8 cellular contexts compared by ENCODE assay signal in the genomic region with DNA sequence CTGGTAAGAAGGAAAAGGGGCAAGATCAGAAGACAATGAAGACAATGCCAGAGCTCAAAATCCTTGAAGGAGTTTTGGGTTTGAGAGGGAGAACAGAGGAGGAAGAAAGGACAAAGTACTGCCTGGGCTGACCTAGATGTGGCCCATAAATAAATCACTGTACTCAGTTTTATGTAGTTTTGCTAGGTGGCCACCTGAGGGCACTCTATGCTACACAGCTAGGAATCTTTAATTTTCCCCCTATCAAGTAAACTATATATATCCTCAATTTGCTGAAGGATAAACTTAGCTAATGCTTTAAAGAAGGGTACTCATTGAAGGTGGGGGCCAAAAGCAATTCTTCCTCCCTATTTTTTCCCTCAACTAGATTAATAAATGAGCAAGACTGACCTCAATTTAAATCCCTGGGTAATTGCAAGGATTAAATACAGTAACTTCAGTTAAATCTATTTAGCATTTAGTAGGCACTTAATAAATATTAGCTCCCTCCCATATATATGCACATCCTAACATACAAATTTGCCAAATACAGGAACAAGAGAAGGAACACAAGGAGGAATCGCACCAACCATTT.
DNase-seq lines count a peak whose midpoint lies in the region; ATAC-seq and TF ChIP-seq lines count a peak whose summit lies in the region.

No MANE protein-coding gene starts in this region.

- DNase-seq in BJ (ENCODE audit: low read depth) (no peak), GM13976 (ENCODE audit: low spot score) (peak; percentile 8), NB4 (ENCODE audit: low read depth) (peak; percentile 36), WERI-Rb-1 (peak; percentile 46), heart right ventricle (no peak), gastrocnemius medialis (no peak), cortex of kidney (lab: John Stamatoyannopoulos, UW) (no peak)

- ATAC-seq in HG02642 (IDR thresholded peaks at IDR 0.05; ENCODE audit: poor library complexity, unreplicated experiment) (peak; percentile 70), heart right ventricle (peak in 7 of 8 donors; percentile 25 to 87 (median 75)), gastrocnemius medialis (peak in 1 of 2 donors; percentile 78)

- H3K4me3 ChIP-seq in BJ (ENCODE audit: low read depth, low read length) (no peak overlapping the region), NB4 (ENCODE audit: low read depth, low read length) (no peak overlapping the region), WERI-Rb-1 (ENCODE audit: low read depth, low read length) (peak overlapping the region; percentile 54), heart right ventricle (peak overlapping the region in 3 of 10 donors; percentile 7 to 25 (median 23)), gastrocnemius medialis (no peak overlapping the region)

- H3K36me3 ChIP-seq in BJ (ENCODE audit: control insufficient read depth, insufficient read depth, low read length) (no peaks in the 10 kb centered on the region), WERI-Rb-1 (no peaks in the 10 kb centered on the region), heart right ventricle (no peaks in the 10 kb centered on the region), gastrocnemius medialis (no peaks in the 10 kb centered on the region)

- H3K9me3 ChIP-seq in WERI-Rb-1 (ENCODE audit: severe bottlenecking): no peaks in the 10 kb centered on the region
- no peaks in the 10 kb centered on the region for H3K9me3 ChIP-seq in heart right ventricle
- H3K9me3 ChIP-seq in gastrocnemius medialis: no peaks in the 10 kb centered on the region

- H3K4me1 ChIP-seq in heart right ventricle (peaks cover 0 to 12% (median 7%) of the 10 kb centered on the region in 9 donors), gastrocnemius medialis (peaks cover 0 to 6% of the 10 kb centered on the region in 2 donors)

- TF ChIP-seq CTCF in BJ (IDR thresholded peaks at IDR 0.05; ENCODE audit: insufficient read depth, low read depth, low read length) (peak; percentile 68), GM13976 (IDR thresholded peaks at IDR 0.05; ENCODE audit: borderline replicate concordance, control extremely low read depth, extremely low read depth, insufficient read depth, missing control alignments) (peak; percentile 57), NB4 (IDR thresholded peaks at IDR 0.05; ENCODE audit: low read depth, low read length) (peak; percentile 65), WERI-Rb-1 (IDR thresholded peaks at IDR 0.05; ENCODE audit: low read depth, low read length) (peak; percentile 62), heart right ventricle (IDR thresholded peaks at IDR 0.05) (peak; percentile 19 to 72 (median 63)), gastrocnemius medialis (IDR thresholded peaks at IDR 0.05 in 4 of 5, conservative IDR thresholded peaks at IDR 0.05 in 1 of 5) (peak in 4 of 5 experiments; percentile 10 to 38 (median 23))

- no peak for TF ChIP-seq POLR2A in NB4 (IDR thresholded peaks at IDR 0.05; ENCODE audit: extremely low read depth, insufficient read length)
- no peak for TF ChIP-seq POLR2A in gastrocnemius medialis (IDR thresholded peaks at IDR 0.05)

- H3K27ac ChIP-seq in WERI-Rb-1 (peak overlapping the region; percentile 37), heart right ventricle (no peak overlapping the region), gastrocnemius medialis (no peak overlapping the region)

- in situ Hi-C loops in GM13976 (cut with MboI; ENCODE audit: low sequenced_read_pairs, unreplicated experiment) (no loop called here), gastrocnemius medialis (cut with MboI; ENCODE audit: low sequenced_read_pairs in 4 of 4) (loop anchor here in 1 of 4 donors (10.0 kb wide), 1 partner anchor 1547 kb away; no protein-coding TSS in a partner anchor)

- H3K27me3 ChIP-seq in BJ (ENCODE audit: control insufficient read depth, insufficient read depth, low read length) (no peaks in the 10 kb centered on the region), WERI-Rb-1 (ENCODE audit: insufficient read depth, low read depth, severe bottlenecking) (no peaks in the 10 kb centered on the region), heart right ventricle (peaks cover 0 to 17% (median 0%) of the 10 kb centered on the region in 7 donors), gastrocnemius medialis (no peaks in the 10 kb centered on the region)

- intact Hi-C loops in heart right ventricle (cut with DNase I) (loop anchor here in 3 of 10 donors (5.0 to 10.0 kb wide), 3 partner anchors 1544 to 1887 kb away; no protein-coding TSS in a partner anchor), gastrocnemius medialis (cut with DNase I; ENCODE audit: low total_unique reads) (no loop called here)

- CTCF ChIA-PET in BJ (lab: Yijun Ruan, JAX): interaction anchor here (0.6 to 2.3 kb wide), 12 partner anchors 8 to 1442 kb away, joined by 3 to 12 read pairs (median 3); no protein-coding TSS in a partner anchor

- POLR2A ChIA-PET in BJ (lab: Charles Lee): no interaction called here

- WGBS in heart right ventricle, 2 donors: 41% methylated on average over 1 of the region's 1 CpG

Comparison
In these comparisons a context has a peak if more than half of its experiments do, and no peak if none do; other contexts are left out.
1. DNase-seq: peak in GM13976 (single experiment), NB4 (single experiment) and WERI-Rb-1 (single experiment); none in BJ (single experiment), heart right ventricle (0 of 2), gastrocnemius medialis (0 of 2) and cortex of kidney (single experiment).
2. Peak in every context shown above with its lines, with median percentiles within 50 percentile points of each other: CTCF ChIP-seq.